ENCODE assay signal across 1 cellular context in genomic region chr21:36260802-36261201, GRCh38.
A peak's percentile ranks its signal among the peaks of the same experiment; 100 is the strongest.
TF ChIP-seq lines count a peak whose summit lies in the region.

No MANE protein-coding gene starts in this region.

TF ChIP-seq in GM12878, 131 proteins besides CTCF, POLR2A, EP300 and RAD21 (continued from another document):
- TF ChIP-seq SPI1 (IDR thresholded peaks at IDR 0.05; ENCODE audit: borderline replicate concordance, insufficient read depth, low read depth, low read length) (0 out of 2 replicates have a peak, but pooled peaks have one; percentile 45), SUZ12 (IDR thresholded peaks at IDR 0.05; ENCODE audit: unreplicated experiment) (no peak), NR2F1 (conservative IDR thresholded peaks at IDR 0.05) (no peak), PKNOX1 (IDR thresholded peaks at IDR 0.05) (no peak), MYC (IDR thresholded peaks at IDR 0.05; ENCODE audit: insufficient read depth, insufficient read length, insufficient replicate concordance, low read length, severe bottlenecking) (no peak), BCL3 (IDR thresholded peaks at IDR 0.05; ENCODE audit: borderline replicate concordance, insufficient read depth, low read depth, low read length, poor library complexity, severe bottlenecking) (no peak), MXI1 (IDR thresholded peaks at IDR 0.05; ENCODE audit: low read depth, low read length) (no peak), RB1 (IDR thresholded peaks at IDR 0.05; ENCODE audit: borderline replicate concordance) (no peak), CEBPB (IDR thresholded peaks at IDR 0.05; ENCODE audit: borderline replicate concordance in 1 of 2, low read depth in 2 of 2, low read length in 2 of 2) (no peak), HDAC6 (IDR thresholded peaks at IDR 0.05; ENCODE audit: unreplicated experiment) (no peak)
